12 cellular contexts compared by ENCODE assay signal in the genomic region with DNA sequence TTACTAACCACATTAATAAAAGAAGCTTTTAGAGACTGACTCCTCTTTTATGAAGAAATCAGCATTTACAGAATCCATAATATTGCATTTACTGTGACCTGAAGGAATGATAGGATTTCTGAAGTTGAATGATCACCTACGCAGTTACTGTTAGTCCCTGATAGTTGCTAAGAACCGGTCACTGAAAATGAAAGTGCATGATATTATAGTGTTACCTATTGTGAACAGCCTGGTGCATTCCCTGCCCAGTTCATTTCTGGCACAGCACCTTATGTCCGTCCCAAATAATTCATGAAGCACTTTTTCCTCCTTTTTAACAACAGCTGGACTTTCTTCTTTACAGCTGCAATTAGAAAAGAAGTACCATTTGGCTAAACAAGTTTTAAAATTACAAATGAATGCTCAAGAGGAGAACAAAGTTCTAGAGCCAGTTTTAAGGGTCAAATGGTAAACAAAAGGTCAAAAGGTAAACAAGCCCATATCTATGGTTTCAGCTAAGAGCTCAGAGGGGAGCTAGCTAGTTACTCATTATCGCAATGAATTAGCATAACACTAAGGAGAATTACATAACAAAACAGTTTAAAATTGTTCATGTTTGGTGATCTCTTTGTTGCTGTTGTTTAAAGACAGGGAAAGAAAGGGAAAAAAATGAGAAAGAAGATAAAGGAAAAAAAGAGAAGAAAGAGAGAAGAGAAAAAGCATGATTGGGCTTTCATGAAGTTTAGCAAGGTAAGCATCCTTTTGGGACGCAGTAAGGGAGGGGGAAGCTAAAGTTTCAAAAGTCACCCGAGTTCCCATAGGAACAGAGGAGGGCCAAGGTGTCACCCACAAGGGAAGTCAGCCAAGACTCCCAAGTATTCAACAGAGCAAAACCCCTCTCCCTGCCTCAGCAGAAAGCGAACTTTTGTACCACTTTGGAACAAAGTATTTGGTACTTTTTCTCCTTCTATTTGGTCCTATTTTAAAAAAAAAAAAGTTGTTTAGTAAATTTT. TPM values are rescaled to one million over a fixed set of nuclear protein-coding genes. Genes with fewer than 3 reads are reported as not detected.
DNase-seq lines count a peak whose midpoint lies in the region; ATAC-seq and TF ChIP-seq lines count a peak whose summit lies in the region.
"Had no signal": no experiment of that assay in that cellular context is flagged by ENCODE, and none has a peak within 500 bp of the region (broad histone marks: within the 10 kb centered on the region; RNA-seq: fewer than 3 reads in every experiment).

No MANE protein-coding gene starts in this region.

- no peaks in the 10 kb centered on the region for H4K20me1 ChIP-seq in osteoblast (ENCODE audit: insufficient read depth, low read length)

- H3K27ac ChIP-seq in osteoblast (ENCODE audit: low read depth, low read length) = no peak overlapping the region
- H3K27ac ChIP-seq: ascending aorta, thyroid gland had no signal

- no peaks in the 10 kb centered on the region for H3K36me3 ChIP-seq in H7 (replicated peaks; ENCODE audit: control insufficient read depth, insufficient read depth, low read length)
- no peaks in the 10 kb centered on the region for H3K36me3 ChIP-seq in osteoblast (ENCODE audit: insufficient read depth, low read length)
- H3K36me3 ChIP-seq: ascending aorta, thyroid gland had no signal

- no peak for TF ChIP-seq CTCF in osteoblast (IDR thresholded peaks at IDR 0.05; ENCODE audit: extremely low read depth, low read depth, low read length)

- H3K4me1 ChIP-seq in osteoblast (ENCODE audit: insufficient read depth, low read length) = no peaks in the 10 kb centered on the region
- H3K4me1 ChIP-seq: ascending aorta, thyroid gland had no signal

- H3K27me3 ChIP-seq in H7 (ENCODE audit: control insufficient read depth, insufficient read depth, low read length) = no peaks in the 10 kb centered on the region
- H3K27me3 ChIP-seq in osteoblast (ENCODE audit: insufficient read depth, low read length) = peaks cover 5% of the 10 kb centered on the region
- H3K27me3 ChIP-seq: ascending aorta, thyroid gland had no signal

- H3K4me2 ChIP-seq in osteoblast (ENCODE audit: insufficient read depth, low read length) = no peak overlapping the region

- ATAC-seq in GM18868 (IDR thresholded peaks at IDR 0.05; ENCODE audit: unreplicated experiment) (peak; percentile 42), HG03558 (IDR thresholded peaks at IDR 0.05; ENCODE audit: extremely low read depth, unreplicated experiment) (peak; percentile 33), left lobe of liver (peak; percentile 36), GM18873 (IDR thresholded peaks at IDR 0.05; ENCODE audit: low FRiP score, unreplicated experiment) (no peak)

- no peaks in the 10 kb centered on the region for H3K79me2 ChIP-seq in osteoblast (ENCODE audit: insufficient read depth, low read length)

- DNase-seq in H7 (peak; percentile 45), left lobe of liver (ENCODE audit: low spot score) (no peak), COLO668 (lab: John Stamatoyannopoulos, UW; ENCODE audit: unreplicated experiment) (no peak), osteoblast (ENCODE audit: insufficient read length, low spot score, missing footprints) (no peak)
- DNase-seq in stimulated activated CD4-positive, alpha-beta T cell treated with anti-CD3 and anti-CD28 coated beads, Interleukin-2, amount 100 ng/mL, for 24 hours = no peak
- DNase-seq: activated CD8-positive, alpha-beta memory T cell treated with anti-CD3 and anti-CD28 coated beads for 24 hours; C1 segment of cervical spinal cord; thyroid gland had no signal

- H2AFZ ChIP-seq in osteoblast (ENCODE audit: low read length) = no peak overlapping the region

- H3K4me3 ChIP-seq in H7 (ENCODE audit: insufficient read depth, low read depth, low read length) = no peak overlapping the region
- H3K4me3 ChIP-seq in osteoblast (ENCODE audit: insufficient read depth, low read length) = no peak overlapping the region
- H3K4me3 ChIP-seq: ascending aorta, thyroid gland had no signal

- H3K9me3 ChIP-seq in osteoblast (ENCODE audit: low read depth, low read length) = no peaks in the 10 kb centered on the region
- H3K9me3 ChIP-seq: ascending aorta, thyroid gland had no signal

RNA-seq across cellular contexts. Expression of a gene that starts 50.2 kb away (rescaled TPM):
- 0.03 and 0.22 TPM in 2 replicates for total RNA-seq in H7 (2014; rRNA removed; shearing (Covaris generic))
- total RNA-seq in left lobe of liver (0.15 TPM), osteoblast (not detected in 2 replicates)
- total RNA-seq: ascending aorta had no signal
